In genomic region chr5:159061186-159061796, GRCh38 we compare ENCODE assay signal across 9 cellular contexts. TPM values are rescaled to one million over a fixed set of nuclear protein-coding genes. Genes with fewer than 3 reads are reported as not detected.
DNase-seq lines count a peak whose midpoint lies in the region; ATAC-seq, FAIRE-seq and TF ChIP-seq lines count a peak whose summit lies in the region.
"Had no signal": no experiment of that assay in that cellular context is flagged by ENCODE, and none has a peak within 500 bp of the region (broad histone marks: within the 10 kb centered on the region; RNA-seq: fewer than 3 reads in every experiment).

No MANE protein-coding gene starts in this region.

- intact Hi-C loops in MCF 10A (cut with micrococcal nuclease), result no loop called here
- intact Hi-C loops in kidney (cut with DNase I), result no loop called here

- WGBS in suprapubic skin, result 23% methylated on average over 15 of the region's 15 CpGs

- peak; percentile 25 for DNase-seq in HEK293T (ENCODE audit: extremely low spot score)
- DNase-seq in MCF 10A (ENCODE audit: unreplicated experiment), result peak; percentile 56
- peak; percentile 81 for DNase-seq in kidney
- peak; percentile 81 to 84 for DNase-seq in suprapubic skin (ENCODE audit: low spot score in 2 of 2)
- DNase-seq in GF-D8 (lab: John Stamatoyannopoulos, UW), result no peak
- no peak for DNase-seq in SKM-1 treated with dmso at 0.1 percent for 144 hours (lab: John Stamatoyannopoulos, UW; ENCODE audit: unreplicated experiment)
- DNase-seq: NCI-H774 had no signal

- BruUV-seq in MCF 10A (replicated peaks; lab: Mats Ljungman, UMichigan), result no TSS peak

- no peak for TF ChIP-seq EP300 in suprapubic skin (IDR thresholded peaks at IDR 0.05)

- peaks cover 6% of the 10 kb centered on the region for H3K4me1 Mint-ChIP-seq in MCF 10A (ENCODE audit: insufficient read depth, unreplicated experiment)

- H3K4me3 Mint-ChIP-seq in MCF 10A (ENCODE audit: unreplicated experiment), result no peak overlapping the region

- CTCF ChIA-PET in HEK293T (lab: Yijun Ruan, JAX), result interaction anchor here (0.6 to 0.9 kb wide), 4 partner anchors 51 to 986 kb away, joined by 3 to 6 read pairs (median 4); no protein-coding TSS in a partner anchor
- CTCF ChIA-PET in MCF 10A (lab: Yijun Ruan, JAX), result interaction anchor here (0.6 to 1.2 kb wide), 4 partner anchors 10 to 366 kb away, joined by 3 to 4 read pairs (median 4); no protein-coding TSS in a partner anchor

- no peaks in the 10 kb centered on the region for H3K27me3 Mint-ChIP-seq in MCF 10A (ENCODE audit: insufficient read depth, unreplicated experiment)

- peaks cover 0 to 3% of the 10 kb centered on the region in 2 donors for H3K4me1 ChIP-seq in kidney (ENCODE audit: control insufficient read depth in 1 of 2, insufficient read depth in 1 of 2, low read depth in 1 of 2, low read length in 2 of 2)
- peaks cover 16% of the 10 kb centered on the region for H3K4me1 ChIP-seq in suprapubic skin

- no peak overlapping the region for H3K9ac ChIP-seq in kidney (ENCODE audit: low read length in 2 of 2)

- no peak for TF ChIP-seq CTCF in MCF 10A (IDR thresholded peaks at IDR 0.05; ENCODE audit: unreplicated experiment)
- no peak for TF ChIP-seq CTCF in kidney (IDR thresholded peaks at IDR 0.05; ENCODE audit: borderline replicate concordance, extremely low read depth, insufficient read depth)
- TF ChIP-seq CTCF in suprapubic skin (IDR thresholded peaks at IDR 0.05), result no peak

- no peaks in the 10 kb centered on the region for H3K9me3 Mint-ChIP-seq in MCF 10A (ENCODE audit: unreplicated experiment)

- POLR2A ChIA-PET in HEK293T (lab: Yijun Ruan, JAX) (interaction anchor here (1.2 kb wide), 1 partner anchor 33 kb away, joined by 3 read pairs; no protein-coding TSS in a partner anchor), MCF 10A (lab: Yijun Ruan, JAX) (interaction anchor here (0.7 to 1.1 kb wide), 3 partner anchors 15 to 359 kb away, joined by 3 to 4 read pairs (median 3); no protein-coding TSS in a partner anchor)

- peaks cover 18% of the 10 kb centered on the region for H3K27me3 ChIP-seq in suprapubic skin

- H3K36me3 ChIP-seq in kidney (ENCODE audit: control insufficient read depth in 1 of 2, insufficient read depth in 2 of 2, low read length in 2 of 2) (no peaks in the 10 kb centered on the region), suprapubic skin (no peaks in the 10 kb centered on the region)

- TF ChIP-seq POLR2A in suprapubic skin (IDR thresholded peaks at IDR 0.05), result no peak

- H3K36me3 Mint-ChIP-seq in MCF 10A (ENCODE audit: insufficient read depth, unreplicated experiment), result no peaks in the 10 kb centered on the region

- FAIRE-seq in kidney (lab: Jason Lieb, UNC), result no peak

- no peak overlapping the region for H3K27ac Mint-ChIP-seq in MCF 10A (ENCODE audit: low read depth, unreplicated experiment)

- H3K9me3 ChIP-seq in kidney (ENCODE audit: control insufficient read depth in 1 of 2, low read length in 2 of 2) (no peaks in the 10 kb centered on the region), suprapubic skin (no peaks in the 10 kb centered on the region)

- ATAC-seq in HG02763 (IDR thresholded peaks at IDR 0.05; ENCODE audit: unreplicated experiment), result no peak
- no peak for ATAC-seq in GM18520 (IDR thresholded peaks at IDR 0.05; ENCODE audit: unreplicated experiment)

- H3K4me3 ChIP-seq in kidney (ENCODE audit: low read length in 2 of 2) (no peak overlapping the region), suprapubic skin (peak overlapping the region; percentile 10)

- H3K27ac ChIP-seq in kidney (ENCODE audit: low read depth in 2 of 2, low read length in 2 of 2) (peak overlapping the region in 1 of 2 donors; percentile 59), suprapubic skin (peak overlapping the region; percentile 82)

TF ChIP-seq in HEK293T, 16 proteins besides CTCF, POLR2A, EP300 and RAD21:
- TF ChIP-seq SP1 (IDR thresholded peaks at IDR 0.05) (no peak), ZNF384 (IDR thresholded peaks at IDR 0.05) (no peak), BHLHE40 (IDR thresholded peaks at IDR 0.05; ENCODE audit: borderline replicate concordance) (no peak), LEF1 (IDR thresholded peaks at IDR 0.05; ENCODE audit: borderline replicate concordance) (no peak), SUZ12 (IDR thresholded peaks at IDR 0.05) (no peak), PKNOX1 (IDR thresholded peaks at IDR 0.05) (no peak), NFRKB (IDR thresholded peaks at IDR 0.05) (no peak), FOXA1 (IDR thresholded peaks at IDR 0.05) (no peak), L3MBTL2 (conservative IDR thresholded peaks at IDR 0.05) (no peak)

RNA-seq across cellular contexts. Expression of gene EBF1, which starts 38.4 kb away (rescaled TPM):
- total RNA-seq in MCF 10A (2022) (1.0 and 2.0 TPM in 2 replicates), kidney (30.8 TPM), suprapubic skin (10 to 100 TPM in 2 of 4 donors, 1 to 10 TPM in 2; 4.3 to 13.6 (median 8.8) TPM)
- 2.7 TPM for polyA plus RNA-seq in kidney (ENCODE audit: insufficient read depth, low read depth, low replicate concordance)

Comparison
In these comparisons a context has a peak if more than half of its experiments do, and no peak if none do; other contexts are left out.
1. DNase-seq: peak in HEK293T (single experiment), MCF 10A (single experiment), kidney (single experiment) and suprapubic skin (2 of 2); none in GF-D8 (single experiment) and SKM-1 treated with dmso at 0.1 percent for 144 hours (single experiment).